ENCODE assay signal across 1 cellular context in genomic region chr3:31922962-31923361, GRCh38.
TF ChIP-seq lines count a peak whose summit lies in the region.

No MANE protein-coding gene starts in this region.

TF ChIP-seq in GM23338, 12 proteins besides CTCF, POLR2A, EP300 and RAD21 (continued from another document):
- TF ChIP-seq ZNF462 (CRISPR knock-in tag; IDR thresholded peaks at IDR 0.05) (no peak), EZH2 (IDR thresholded peaks at IDR 0.05; ENCODE audit: low read depth, unreplicated experiment) (no peak), NANOG (IDR thresholded peaks at IDR 0.05; ENCODE audit: borderline replicate concordance) (no peak), REST (IDR thresholded peaks at IDR 0.05; ENCODE audit: unreplicated experiment) (no peak), STAT1 (IDR thresholded peaks at IDR 0.05; ENCODE audit: unreplicated experiment) (no peak), CREB1 (CRISPR knock-in tag; IDR thresholded peaks at IDR 0.05; ENCODE audit: low read depth) (no peak)
